8 cellular contexts compared by ENCODE assay signal in genomic region chr3:170180107-170180951, GRCh38. TPM values are rescaled to one million over a fixed set of nuclear protein-coding genes. Genes with fewer than 3 reads are reported as not detected.
DNase-seq lines count a peak whose midpoint lies in the region; ATAC-seq and TF ChIP-seq lines count a peak whose summit lies in the region.

No MANE protein-coding gene starts in this region.

- no peaks in the 10 kb centered on the region for H3K9me3 Mint-ChIP-seq in activated T-helper 1 cell treated with anti-CD3 and anti-CD28 coated beads, Interleukin-12 subunit alpha, Interleukin-12 subunit beta, Interleukin-2, Interleukin-4 antibody, amounts not matched to agents 30 ng/mL and 10 ng/mL and 1 ng/mL, durations not matched to agents 14 hours and 24 hours and 36 hours

- intact Hi-C loops in activated T-helper 1 cell treated with anti-CD3 and anti-CD28 coated beads, Interleukin-12 subunit alpha, Interleukin-12 subunit beta, Interleukin-2, Interleukin-4 antibody, amounts not matched to agents 30 ng/mL and 10 ng/mL and 1 ng/mL, durations not matched to agents 14 hours and 24 hours and 36 hours (cut with micrococcal nuclease), result loop anchor here (1.0 to 10.0 kb wide), 7 partner anchors 9 to 728 kb away; partner anchors contain the start of genes EIF5A2, SEC62 and TERC
- intact Hi-C loops in heart left ventricle (cut with DNase I), result loop anchor here in 4 of 10 donors (2.0 to 10.0 kb wide), 3 partner anchors 42 to 214 kb away; partner anchors contain the start of genes PRKCI (in 3 of the 4), SEC62 (in 1 of the 4) and SKIL (in 1 of the 4)

- peak overlapping the region; percentile 100 for H3K27ac Mint-ChIP-seq in activated T-helper 1 cell treated with anti-CD3 and anti-CD28 coated beads, Interleukin-12 subunit alpha, Interleukin-12 subunit beta, Interleukin-2, Interleukin-4 antibody, amounts not matched to agents 30 ng/mL and 10 ng/mL and 1 ng/mL, durations not matched to agents 14 hours and 24 hours and 36 hours

- WGBS in heart left ventricle, 4 donors, result 7 to 12% (median 10%) methylated on average over 16 of the region's 16 CpGs

- ATAC-seq in GM21529 (IDR thresholded peaks at IDR 0.05; ENCODE audit: unreplicated experiment) (peak; percentile 29), heart left ventricle (peak in 3 of 4 donors; percentile 5 to 37 (median 23))

- no peaks in the 10 kb centered on the region for H3K27me3 ChIP-seq in heart left ventricle

- peak overlapping the region; percentile 82 to 99 (median 96) for H3K27ac ChIP-seq in heart left ventricle

- H3K4me3 ChIP-seq in GM12864 (ENCODE audit: low read depth, low read length) (peak overlapping the region; percentile 98), heart left ventricle (peak overlapping the region; percentile 62 to 97 (median 90))

- peaks cover 0 to 36% (median 32%) of the 10 kb centered on the region in 9 donors for H3K36me3 ChIP-seq in heart left ventricle

- no peak for TF ChIP-seq POLR2A in heart left ventricle (IDR thresholded peaks at IDR 0.05)

- peaks cover 35% of the 10 kb centered on the region for H3K4me1 Mint-ChIP-seq in activated T-helper 1 cell treated with anti-CD3 and anti-CD28 coated beads, Interleukin-12 subunit alpha, Interleukin-12 subunit beta, Interleukin-2, Interleukin-4 antibody, amounts not matched to agents 30 ng/mL and 10 ng/mL and 1 ng/mL, durations not matched to agents 14 hours and 24 hours and 36 hours (ENCODE audit: low read depth)

- no peak for TF ChIP-seq CTCF in GM12864 (IDR thresholded peaks at IDR 0.05; ENCODE audit: low read depth, low read length, missing control alignments)
- TF ChIP-seq CTCF in heart left ventricle (IDR thresholded peaks at IDR 0.05), result no peak

- H3K4me1 ChIP-seq in heart left ventricle, result peaks cover 0 to 26% (median 20%) of the 10 kb centered on the region in 12 donors

- H3K27me3 Mint-ChIP-seq in activated T-helper 1 cell treated with anti-CD3 and anti-CD28 coated beads, Interleukin-12 subunit alpha, Interleukin-12 subunit beta, Interleukin-2, Interleukin-4 antibody, amounts not matched to agents 30 ng/mL and 10 ng/mL and 1 ng/mL, durations not matched to agents 14 hours and 24 hours and 36 hours (ENCODE audit: insufficient read depth), result no peaks in the 10 kb centered on the region

- peak overlapping the region; percentile 98 for H3K4me3 Mint-ChIP-seq in activated T-helper 1 cell treated with anti-CD3 and anti-CD28 coated beads, Interleukin-12 subunit alpha, Interleukin-12 subunit beta, Interleukin-2, Interleukin-4 antibody, amounts not matched to agents 30 ng/mL and 10 ng/mL and 1 ng/mL, durations not matched to agents 14 hours and 24 hours and 36 hours

- DNase-seq in GM12864 (ENCODE audit: low read depth) (no peak), HuH-7 (ENCODE audit: low spot score) (peak; percentile 32), heart left ventricle (no peak), renal cortical epithelial cell (ENCODE audit: low read depth) (peak; percentile 23), NCI-H1105 (lab: John Stamatoyannopoulos, UW) (no peak), NCI-H226 (no peak)
- DNase-seq in activated T-helper 1 cell treated with anti-CD3 and anti-CD28 coated beads, Interleukin-12 subunit alpha, Interleukin-12 subunit beta, Interleukin-2, Interleukin-4 antibody, amounts not matched to agents 30 ng/mL and 10 ng/mL and 1 ng/mL, durations not matched to agents 14 hours and 24 hours and 36 hours (ENCODE audit: low spot score), result no peak

- no peaks in the 10 kb centered on the region for H3K9me3 ChIP-seq in heart left ventricle

- peaks cover 27% of the 10 kb centered on the region for H3K36me3 Mint-ChIP-seq in activated T-helper 1 cell treated with anti-CD3 and anti-CD28 coated beads, Interleukin-12 subunit alpha, Interleukin-12 subunit beta, Interleukin-2, Interleukin-4 antibody, amounts not matched to agents 30 ng/mL and 10 ng/mL and 1 ng/mL, durations not matched to agents 14 hours and 24 hours and 36 hours (ENCODE audit: low read depth)

RNA-seq across cellular contexts. Expression of gene PHC3, which starts 1.2 kb away (rescaled TPM):
- total RNA-seq in activated T-helper 1 cell treated with anti-CD3 and anti-CD28 coated beads, Interleukin-12 subunit alpha, Interleukin-12 subunit beta, Interleukin-2, Interleukin-4 antibody, amounts not matched to agents 30 ng/mL and 10 ng/mL and 1 ng/mL, durations not matched to agents 14 hours and 24 hours and 36 hours, result 57.7 and 58.7 TPM in 2 replicates
- 10 to 100 TPM; 29.9 to 83.8 (median 50.3) TPM for total RNA-seq in heart left ventricle
- 1 to 10 TPM; 5.7 to 5.9 TPM for polyA plus RNA-seq in heart left ventricle
- total RNA-seq in renal cortical epithelial cell, result 10.4 and 39.1 TPM in 2 replicates

RNA-seq across cellular contexts. Expression of gene PRKCI, which starts 41.9 kb away (rescaled TPM):
- total RNA-seq in activated T-helper 1 cell treated with anti-CD3 and anti-CD28 coated beads, Interleukin-12 subunit alpha, Interleukin-12 subunit beta, Interleukin-2, Interleukin-4 antibody, amounts not matched to agents 30 ng/mL and 10 ng/mL and 1 ng/mL, durations not matched to agents 14 hours and 24 hours and 36 hours, result 23.0 and 24.2 TPM in 2 replicates
- total RNA-seq in heart left ventricle, result 10 to 100 TPM in 8 of 9 donors, 1 to 10 TPM in 1; 8.8 to 26.9 (median 14.1) TPM
- 10 to 100 TPM in 1 of 2 donors, 1 to 10 TPM in 1; 4.5 to 11.9 TPM for polyA plus RNA-seq in heart left ventricle
- total RNA-seq in renal cortical epithelial cell, result 150 and 167 TPM in 2 replicates

Comparison
In these comparisons a context has a peak if more than half of its experiments do, and no peak if none do; other contexts are left out.
1. DNase-seq: peak in HuH-7 (single experiment) and renal cortical epithelial cell (single experiment); none in GM12864 (single experiment), activated T-helper 1 cell treated with anti-CD3 and anti-CD28 coated beads, Interleukin-12 subunit alpha, Interleukin-12 subunit beta, Interleukin-2, Interleukin-4 antibody, amounts not matched to agents 30 ng/mL and 10 ng/mL and 1 ng/mL, durations not matched to agents 14 hours and 24 hours and 36 hours (single experiment), heart left ventricle (0 of 5), NCI-H1105 (single experiment) and NCI-H226 (single experiment).